Comparison of ENCODE assay signal across 11 cellular contexts in the genomic region with DNA sequence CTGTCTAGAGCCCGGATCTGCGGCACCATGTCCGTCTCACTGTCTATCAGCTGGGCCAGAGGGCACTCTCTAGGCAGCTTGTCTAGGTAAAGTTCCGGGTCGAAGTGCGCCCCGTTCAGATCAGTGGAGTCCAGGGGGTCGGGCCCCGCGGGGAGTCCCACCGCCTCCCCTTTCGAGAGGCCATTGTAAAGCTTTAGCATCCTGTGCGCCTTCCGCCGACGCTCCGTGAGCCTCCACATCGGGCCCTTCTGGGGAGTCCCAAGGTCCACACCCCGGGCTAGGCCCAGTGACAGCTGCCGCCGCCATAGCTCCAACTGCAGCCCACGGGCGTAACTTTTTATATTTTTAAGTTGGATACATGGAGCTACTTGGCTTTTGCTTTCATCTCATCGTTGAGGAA. TPM values are rescaled to one million over a fixed set of nuclear protein-coding genes. Genes with fewer than 3 reads are reported as not detected.
"Had no signal": no experiment of that assay in that cellular context is flagged by ENCODE, and none has a peak within 500 bp of the region (broad histone marks: within the 10 kb centered on the region; RNA-seq: fewer than 3 reads in every experiment).

No MANE protein-coding gene starts in this region.

RNA-seq across cellular contexts. Expression of a gene that starts 50.5 kb away (rescaled TPM):
- total RNA-seq: stomach, subcutaneous adipose tissue, suprapubic skin, temporal lobe, thoracic aorta, tibial nerve, ureter, urinary bladder had no signal

RNA-seq across cellular contexts. Expression of a gene that starts 53.6 kb away (rescaled TPM):
- total RNA-seq: stomach, subcutaneous adipose tissue, suprapubic skin, temporal lobe, thoracic aorta, thyroid gland, ureter, urinary bladder, uterus, vagina had no signal
- polyA plus RNA-seq: stomach, urinary bladder had no signal
